ENCODE assay signal across 17 cellular contexts in the genomic region with DNA sequence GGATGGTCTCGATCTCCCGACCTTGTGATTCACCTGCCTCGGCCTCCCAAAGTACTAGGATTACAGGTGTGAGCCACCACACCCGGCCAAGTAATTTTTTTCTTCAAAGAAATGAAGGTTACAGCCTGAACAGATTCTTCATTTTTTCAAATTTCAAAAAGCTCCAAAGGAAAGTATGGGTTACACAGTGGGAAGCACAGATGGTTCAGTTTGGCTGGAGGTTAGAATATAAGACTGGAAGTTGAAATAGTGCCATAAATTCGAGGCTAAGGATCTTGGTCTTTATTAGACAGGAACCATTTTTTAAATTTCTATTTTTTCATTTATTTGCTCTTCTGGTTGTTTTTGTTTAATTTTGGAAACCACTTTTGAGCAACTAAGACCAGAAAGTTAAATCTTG.
"Had no signal": no experiment of that assay in that cellular context is flagged by ENCODE, and none has a peak within 500 bp of the region (broad histone marks: within the 10 kb centered on the region; RNA-seq: fewer than 3 reads in every experiment).

No MANE protein-coding gene starts in this region.

- H3K36me3 Mint-ChIP-seq: natural killer cell had no signal

- H3K27me3 Mint-ChIP-seq: stimulated activated memory B cell treated with anti-CD40 and anti-IgM and Interleukin-4, amounts not matched to agents 10 μg/mL and 1 μg/mL and 100 μg/mL, for 72 hours; type B pancreatic cell had no signal

- H3K27ac Mint-ChIP-seq: stimulated activated memory B cell treated with anti-CD40 and anti-IgM and Interleukin-4, amounts not matched to agents 10 μg/mL and 1 μg/mL and 100 μg/mL, for 72 hours; type B pancreatic cell had no signal

- H3K4me1 Mint-ChIP-seq: stimulated activated memory B cell treated with anti-CD40 and anti-IgM and Interleukin-4, amounts not matched to agents 10 μg/mL and 1 μg/mL and 100 μg/mL, for 72 hours had no signal

- H3K9me3 Mint-ChIP-seq: natural killer cell; neural crest cell; stimulated activated memory B cell treated with anti-CD40 and anti-IgM and Interleukin-4, amounts not matched to agents 10 μg/mL and 1 μg/mL and 100 μg/mL, for 72 hours; type B pancreatic cell had no signal

- H3K4me3 Mint-ChIP-seq: natural killer cell; neural crest cell; stimulated activated memory B cell treated with anti-CD40 and anti-IgM and Interleukin-4, amounts not matched to agents 10 μg/mL and 1 μg/mL and 100 μg/mL, for 72 hours; type B pancreatic cell had no signal

- ATAC-seq: gastrocnemius medialis; left ventricle myocardium superior; lower lobe of right lung; natural killer cell; right cardiac atrium; stimulated activated memory B cell treated with anti-CD40 and anti-IgM and Interleukin-4, amounts not matched to agents 10 μg/mL and 1 μg/mL and 100 μg/mL, for 72 hours; stimulated activated naive CD8-positive, alpha-beta T cell treated with anti-CD3 and anti-CD28 coated beads, Interleukin-15, Interleukin-2, amounts not matched to agents 100 U/mL and 50 U/mL, for 24 hours had no signal

- DNase-seq: effector CD4-positive, alpha-beta T cell; gastrocnemius medialis; head of caudate nucleus; left ventricle myocardium superior; lower lobe of right lung; natural killer cell; right cardiac atrium; sigmoid colon; stimulated activated CD4-positive, alpha-beta T cell treated with anti-CD3 and anti-CD28 coated beads, Interleukin-2, amount 100 ng/mL, for 24 hours; stimulated activated CD4-positive, alpha-beta T cell treated with anti-CD3 and anti-CD28 coated beads, Interleukin-4, amount 100 ng/mL, for 24 hours; stimulated activated naive CD8-positive, alpha-beta T cell treated with anti-CD3 and anti-CD28 coated beads, Interleukin-15, Interleukin-2, amounts not matched to agents 100 U/mL and 50 U/mL, for 24 hours; substantia nigra; testis; tibial artery had no signal
